In the genomic region with DNA sequence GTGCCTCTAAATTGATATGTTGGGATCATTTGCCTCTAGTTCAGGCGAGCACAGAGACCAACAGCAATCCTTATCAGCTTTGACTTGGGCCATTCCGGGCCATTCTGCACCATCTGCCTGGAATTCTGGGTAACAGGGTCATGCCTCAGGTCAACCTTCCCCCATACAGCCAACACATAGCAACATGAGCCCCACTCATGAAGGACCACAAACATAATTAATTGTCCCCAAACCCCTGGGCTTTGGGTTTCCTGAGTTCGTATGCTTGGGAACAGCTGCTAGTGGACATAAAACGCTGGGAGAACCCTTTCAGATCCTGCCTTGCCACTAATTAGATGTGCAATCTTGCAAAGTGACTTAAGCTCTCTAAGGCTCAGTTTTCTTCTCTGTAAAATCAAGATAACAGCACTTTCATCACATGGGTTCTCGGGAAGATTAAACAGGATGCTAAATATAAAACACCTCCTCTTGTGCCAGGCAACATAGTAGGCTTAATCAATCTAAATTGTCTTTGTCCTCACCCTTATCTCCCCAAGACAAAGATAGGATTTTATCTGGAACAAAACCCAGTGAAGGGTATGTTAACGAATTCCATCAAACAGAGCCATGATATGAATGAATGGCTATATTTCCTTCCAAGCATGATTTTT, we compare ENCODE assay signal across 18 cellular contexts.
"Had no signal": no experiment of that assay in that cellular context is flagged by ENCODE, and none has a peak within 500 bp of the region (broad histone marks: within the 10 kb centered on the region; RNA-seq: fewer than 3 reads in every experiment).

No MANE protein-coding gene starts in this region.

- ATAC-seq: activated naive CD4-positive, alpha-beta T cell treated with anti-CD3 and anti-CD28 coated beads, Interleukin-2, amount 50 U/mL, for 72 hours; mucosa of descending colon; stimulated activated naive CD8-positive, alpha-beta T cell treated with anti-CD3 and anti-CD28 coated beads, Interleukin-15, Interleukin-2, amounts not matched to agents 100 U/mL and 50 U/mL, for 24 hours had no signal

- H3K4me3 ChIP-seq: esophagus muscularis mucosa, hepatocyte, left ventricle myocardium inferior, mucosa of descending colon, right atrium auricular region, tibial artery had no signal

- DNase-seq: activated CD4-positive, alpha-beta T cell treated with anti-CD3 and anti-CD28 coated beads, Interleukin-2, amount 50 U/mL, for 48 hours; activated gamma-delta T cell treated with Interleukin-2 at 50 U/mL for 16 hours; cerebellar nuclear complex; cortex of kidney; effector CD8-positive, alpha-beta T cell; islet precursor cell; left ventricle myocardium inferior; mucosa of descending colon; naive B cell; stimulated activated CD4-positive, alpha-beta T cell treated with anti-CD3 and anti-CD28 coated beads, Interleukin-12 subunit alpha, Interleukin-12 subunit beta, amount 100 ng/mL, for 4 hours; stimulated activated CD4-positive, alpha-beta T cell treated with anti-CD3 and anti-CD28 coated beads, Interleukin-1b, Interleukin-23, amount 100 ng/mL, for 48 hours; stimulated activated naive CD8-positive, alpha-beta T cell treated with anti-CD3 and anti-CD28 coated beads, Interleukin-15, Interleukin-2, amounts not matched to agents 100 U/mL and 50 U/mL, for 24 hours; substantia nigra; tibial artery had no signal
